Comparison of ENCODE assay signal across 8 cellular contexts in genomic region chr22:46073683-46074504, GRCh38.
A peak's percentile ranks its signal among the peaks of the same experiment; 100 is the strongest.
DNase-seq lines count a peak whose midpoint lies in the region; ATAC-seq and TF ChIP-seq lines count a peak whose summit lies in the region.

No MANE protein-coding gene starts in this region.

- TF ChIP-seq CTCF in AG04450 (IDR thresholded peaks at IDR 0.05; ENCODE audit: low read depth, low read length) (no peak), choroid plexus epithelial cell (conservative IDR thresholded peaks at IDR 0.05; ENCODE audit: low read depth, low read length) (no peak), mesothelial cell of epicardium (IDR thresholded peaks at IDR 0.05; ENCODE audit: unreplicated experiment) (no peak)

- ATAC-seq in HG02623 (IDR thresholded peaks at IDR 0.05; ENCODE audit: unreplicated experiment) (no peak), GM18870 (IDR thresholded peaks at IDR 0.05; ENCODE audit: unreplicated experiment) (no peak), GM18907 (IDR thresholded peaks at IDR 0.05; ENCODE audit: unreplicated experiment) (no peak)

- H3K27ac ChIP-seq in AG04450 (ENCODE audit: low read depth, low read length) = peak overlapping the region; percentile 61

- H3K4me1 Mint-ChIP-seq in mesothelial cell of epicardium = peaks cover 35% of the 10 kb centered on the region

- CTCF ChIA-PET in AG04450 (lab: Charles Lee) = interaction anchor here (3.1 kb wide), 1 partner anchor 68 kb away, joined by 15 read pairs; no protein-coding TSS in a partner anchor

- H3K27ac Mint-ChIP-seq in mesothelial cell of epicardium = no peak overlapping the region

- peak overlapping the region; percentile 81 for H3K4me3 Mint-ChIP-seq in mesothelial cell of epicardium

- POLR2A ChIA-PET in AG04450 (lab: Yijun Ruan, JAX) = interaction anchor here (1.0 to 2.5 kb wide), 7 partner anchors 8 to 77 kb away, joined by 3 to 11 read pairs (median 5); no protein-coding TSS in a partner anchor

- H3K36me3 Mint-ChIP-seq in mesothelial cell of epicardium = peaks cover 8% of the 10 kb centered on the region

- peaks cover 29% of the 10 kb centered on the region for H3K27me3 Mint-ChIP-seq in mesothelial cell of epicardium (ENCODE audit: low read depth)

- H3K9me3 ChIP-seq in AG04450 (ENCODE audit: control insufficient read depth, insufficient read depth, low read length) = no peaks in the 10 kb centered on the region; the same call in 1 of the 2 replicates

- H3K4me3 ChIP-seq in AG04450 (ENCODE audit: low read depth, low read length) (peak overlapping the region; percentile 86), choroid plexus epithelial cell (ENCODE audit: low read depth, low read length) (peak overlapping the region; percentile 95)

- no peaks in the 10 kb centered on the region for H3K9me3 Mint-ChIP-seq in mesothelial cell of epicardium

- H3K27me3 ChIP-seq in AG04450 (ENCODE audit: control insufficient read depth, insufficient read depth, low read length) = no peaks in the 10 kb centered on the region

- in situ Hi-C loops in KBM-7 (cut with MboI; ENCODE audit: low pct_unique_long_range_greater_than_20kb, low sequenced_read_pairs) = no loop called here

- no peak for DNase-seq in AG04450 (ENCODE audit: low read depth, low spot score)
- DNase-seq in KBM-7 = peak; percentile 57
- peak; percentile 33 for DNase-seq in choroid plexus epithelial cell (ENCODE audit: low read depth)
- peak in 1 of 2 experiments; percentile 10 for DNase-seq in mesothelial cell of epicardium (ENCODE audit: low spot score in 2 of 2, unreplicated experiment in 2 of 2)
- DNase-seq in NCI-H1048 (lab: John Stamatoyannopoulos, UW) = no peak

Comparison
In these comparisons a context has a peak if more than half of its experiments do, and no peak if none do; other contexts are left out.
1. DNase-seq: peak in KBM-7 (single experiment) and choroid plexus epithelial cell (single experiment); none in AG04450 (single experiment) and NCI-H1048 (single experiment).